1 cellular context compared by ENCODE assay signal in the genomic region with DNA sequence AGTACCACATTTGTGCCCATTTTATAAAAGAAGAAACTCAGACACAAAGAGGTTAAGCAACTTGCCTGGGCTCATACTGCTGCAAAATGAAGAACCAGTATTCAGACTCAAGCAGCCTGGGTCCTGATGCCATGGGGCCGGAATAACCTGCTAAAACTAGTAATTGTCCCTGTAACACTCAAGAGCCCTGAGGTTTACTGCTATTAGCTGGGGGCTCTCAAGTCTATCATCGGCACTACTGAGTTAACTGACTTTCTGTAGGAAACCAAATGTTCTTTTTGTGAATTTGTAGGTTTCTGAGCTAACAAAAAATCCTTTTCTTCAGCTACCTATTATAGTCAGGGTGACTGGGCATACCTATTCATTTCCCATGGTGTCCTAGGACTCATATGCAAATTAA.
A peak's percentile ranks its signal among the peaks of the same experiment; 100 is the strongest.
TF ChIP-seq lines count a peak whose summit lies in the region.

No MANE protein-coding gene starts in this region.

TF ChIP-seq in K562, 482 proteins besides CTCF, POLR2A, EP300 and RAD21 (continued from another document):
- TF ChIP-seq, protein P1, sequence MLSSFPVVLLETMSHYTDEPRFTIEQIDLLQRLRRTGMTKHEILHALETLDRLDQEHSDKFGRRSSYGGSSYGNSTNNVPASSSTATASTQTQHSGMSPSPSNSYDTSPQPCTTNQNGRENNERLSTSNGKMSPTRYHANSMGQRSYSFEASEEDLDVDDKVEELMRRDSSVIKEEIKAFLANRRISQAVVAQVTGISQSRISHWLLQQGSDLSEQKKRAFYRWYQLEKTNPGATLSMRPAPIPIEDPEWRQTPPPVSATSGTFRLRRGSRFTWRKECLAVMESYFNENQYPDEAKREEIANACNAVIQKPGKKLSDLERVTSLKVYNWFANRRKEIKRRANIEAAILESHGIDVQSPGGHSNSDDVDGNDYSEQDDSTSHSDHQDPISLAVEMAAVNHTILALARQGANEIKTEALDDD (IDR thresholded peaks at IDR 0.05) = peak; percentile 50; the same call in 1 of the 2 replicates
- TF ChIP-seq, protein P2, sequence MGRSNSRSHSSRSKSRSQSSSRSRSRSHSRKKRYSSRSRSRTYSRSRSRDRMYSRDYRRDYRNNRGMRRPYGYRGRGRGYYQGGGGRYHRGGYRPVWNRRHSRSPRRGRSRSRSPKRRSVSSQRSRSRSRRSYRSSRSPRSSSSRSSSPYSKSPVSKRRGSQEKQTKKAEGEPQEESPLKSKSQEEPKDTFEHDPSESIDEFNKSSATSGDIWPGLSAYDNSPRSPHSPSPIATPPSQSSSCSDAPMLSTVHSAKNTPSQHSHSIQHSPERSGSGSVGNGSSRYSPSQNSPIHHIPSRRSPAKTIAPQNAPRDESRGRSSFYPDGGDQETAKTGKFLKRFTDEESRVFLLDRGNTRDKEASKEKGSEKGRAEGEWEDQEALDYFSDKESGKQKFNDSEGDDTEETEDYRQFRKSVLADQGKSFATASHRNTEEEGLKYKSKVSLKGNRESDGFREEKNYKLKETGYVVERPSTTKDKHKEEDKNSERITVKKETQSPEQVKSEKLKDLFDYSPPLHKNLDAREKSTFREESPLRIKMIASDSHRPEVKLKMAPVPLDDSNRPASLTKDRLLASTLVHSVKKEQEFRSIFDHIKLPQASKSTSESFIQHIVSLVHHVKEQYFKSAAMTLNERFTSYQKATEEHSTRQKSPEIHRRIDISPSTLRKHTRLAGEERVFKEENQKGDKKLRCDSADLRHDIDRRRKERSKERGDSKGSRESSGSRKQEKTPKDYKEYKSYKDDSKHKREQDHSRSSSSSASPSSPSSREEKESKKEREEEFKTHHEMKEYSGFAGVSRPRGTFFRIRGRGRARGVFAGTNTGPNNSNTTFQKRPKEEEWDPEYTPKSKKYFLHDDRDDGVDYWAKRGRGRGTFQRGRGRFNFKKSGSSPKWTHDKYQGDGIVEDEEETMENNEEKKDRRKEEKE (IDR thresholded peaks at IDR 0.05; ENCODE audit: borderline replicate concordance in 1 of 2, control insufficient read depth in 1 of 2, low read depth in 2 of 2, low read length in 1 of 2) = peak in 1 of 2 experiments; percentile 27; a peak in 1 of 4 replicates
- TF ChIP-seq ZNF143 (CRISPR knock-in tag; IDR thresholded peaks at IDR 0.05) (no peak), TFAM (CRISPR knock-in tag; conservative IDR thresholded peaks at IDR 0.05) (no peak), PML (IDR thresholded peaks at IDR 0.05; ENCODE audit: low read length) (peak; percentile 72)
